Comparison of ENCODE assay signal across 1 cellular context in the genomic region with DNA sequence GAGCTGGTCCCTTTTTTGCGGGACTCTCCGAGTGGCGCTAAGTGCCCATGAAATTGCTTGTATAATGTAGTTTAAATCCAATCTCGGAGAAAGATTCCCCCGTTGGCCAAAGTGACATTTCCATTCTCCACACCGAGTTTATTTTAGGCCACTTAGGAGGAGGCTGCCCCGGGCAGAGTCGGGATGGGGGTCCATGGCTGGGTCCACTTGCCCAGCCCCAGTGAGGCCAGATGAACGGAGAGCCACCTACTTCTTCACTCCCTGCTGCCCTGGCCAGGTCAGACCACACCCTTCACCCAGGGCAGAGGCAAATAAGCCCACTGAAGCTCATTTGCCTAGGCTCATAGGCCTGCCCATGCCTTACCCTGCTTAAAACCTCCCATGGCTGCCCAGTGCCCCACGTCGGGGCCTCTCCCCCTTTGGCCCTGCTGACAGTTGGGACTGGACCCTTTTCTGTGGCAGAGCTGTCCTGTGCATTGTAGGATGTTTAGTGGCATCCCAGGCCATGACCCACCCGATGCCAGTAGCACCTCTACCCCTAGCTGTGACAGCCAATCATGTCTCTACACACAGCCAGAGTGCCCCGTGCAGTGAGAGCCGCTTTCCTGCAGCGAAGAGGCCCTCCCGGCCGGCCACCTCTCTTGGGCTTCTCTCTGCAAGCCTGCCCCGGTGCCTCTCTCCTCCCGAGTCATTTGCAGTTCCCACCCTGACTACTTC.
TF ChIP-seq lines count a peak whose summit lies in the region.

No MANE protein-coding gene starts in this region.

TF ChIP-seq in GM23338, 12 proteins besides CTCF, POLR2A, EP300 and RAD21:
- TF ChIP-seq ZNF331 (CRISPR knock-in tag; IDR thresholded peaks at IDR 0.05; ENCODE audit: low read depth) (no peak), JUNB (IDR thresholded peaks at IDR 0.05; ENCODE audit: unreplicated experiment) (no peak), POLR2AphosphoS5 (IDR thresholded peaks at IDR 0.05; ENCODE audit: low read depth) (no peak), NANOG (IDR thresholded peaks at IDR 0.05; ENCODE audit: borderline replicate concordance) (no peak), STAT1 (IDR thresholded peaks at IDR 0.05; ENCODE audit: unreplicated experiment) (no peak), EZH2phosphoT487 (IDR thresholded peaks at IDR 0.05; ENCODE audit: unreplicated experiment) (no peak), EZH2 (IDR thresholded peaks at IDR 0.05; ENCODE audit: low read depth, unreplicated experiment) (no peak), ZNF114 (CRISPR knock-in tag; IDR thresholded peaks at IDR 0.05) (no peak), CREB1 (CRISPR knock-in tag; IDR thresholded peaks at IDR 0.05; ENCODE audit: low read depth) (no peak)
- TF ChIP-seq, protein P1, sequence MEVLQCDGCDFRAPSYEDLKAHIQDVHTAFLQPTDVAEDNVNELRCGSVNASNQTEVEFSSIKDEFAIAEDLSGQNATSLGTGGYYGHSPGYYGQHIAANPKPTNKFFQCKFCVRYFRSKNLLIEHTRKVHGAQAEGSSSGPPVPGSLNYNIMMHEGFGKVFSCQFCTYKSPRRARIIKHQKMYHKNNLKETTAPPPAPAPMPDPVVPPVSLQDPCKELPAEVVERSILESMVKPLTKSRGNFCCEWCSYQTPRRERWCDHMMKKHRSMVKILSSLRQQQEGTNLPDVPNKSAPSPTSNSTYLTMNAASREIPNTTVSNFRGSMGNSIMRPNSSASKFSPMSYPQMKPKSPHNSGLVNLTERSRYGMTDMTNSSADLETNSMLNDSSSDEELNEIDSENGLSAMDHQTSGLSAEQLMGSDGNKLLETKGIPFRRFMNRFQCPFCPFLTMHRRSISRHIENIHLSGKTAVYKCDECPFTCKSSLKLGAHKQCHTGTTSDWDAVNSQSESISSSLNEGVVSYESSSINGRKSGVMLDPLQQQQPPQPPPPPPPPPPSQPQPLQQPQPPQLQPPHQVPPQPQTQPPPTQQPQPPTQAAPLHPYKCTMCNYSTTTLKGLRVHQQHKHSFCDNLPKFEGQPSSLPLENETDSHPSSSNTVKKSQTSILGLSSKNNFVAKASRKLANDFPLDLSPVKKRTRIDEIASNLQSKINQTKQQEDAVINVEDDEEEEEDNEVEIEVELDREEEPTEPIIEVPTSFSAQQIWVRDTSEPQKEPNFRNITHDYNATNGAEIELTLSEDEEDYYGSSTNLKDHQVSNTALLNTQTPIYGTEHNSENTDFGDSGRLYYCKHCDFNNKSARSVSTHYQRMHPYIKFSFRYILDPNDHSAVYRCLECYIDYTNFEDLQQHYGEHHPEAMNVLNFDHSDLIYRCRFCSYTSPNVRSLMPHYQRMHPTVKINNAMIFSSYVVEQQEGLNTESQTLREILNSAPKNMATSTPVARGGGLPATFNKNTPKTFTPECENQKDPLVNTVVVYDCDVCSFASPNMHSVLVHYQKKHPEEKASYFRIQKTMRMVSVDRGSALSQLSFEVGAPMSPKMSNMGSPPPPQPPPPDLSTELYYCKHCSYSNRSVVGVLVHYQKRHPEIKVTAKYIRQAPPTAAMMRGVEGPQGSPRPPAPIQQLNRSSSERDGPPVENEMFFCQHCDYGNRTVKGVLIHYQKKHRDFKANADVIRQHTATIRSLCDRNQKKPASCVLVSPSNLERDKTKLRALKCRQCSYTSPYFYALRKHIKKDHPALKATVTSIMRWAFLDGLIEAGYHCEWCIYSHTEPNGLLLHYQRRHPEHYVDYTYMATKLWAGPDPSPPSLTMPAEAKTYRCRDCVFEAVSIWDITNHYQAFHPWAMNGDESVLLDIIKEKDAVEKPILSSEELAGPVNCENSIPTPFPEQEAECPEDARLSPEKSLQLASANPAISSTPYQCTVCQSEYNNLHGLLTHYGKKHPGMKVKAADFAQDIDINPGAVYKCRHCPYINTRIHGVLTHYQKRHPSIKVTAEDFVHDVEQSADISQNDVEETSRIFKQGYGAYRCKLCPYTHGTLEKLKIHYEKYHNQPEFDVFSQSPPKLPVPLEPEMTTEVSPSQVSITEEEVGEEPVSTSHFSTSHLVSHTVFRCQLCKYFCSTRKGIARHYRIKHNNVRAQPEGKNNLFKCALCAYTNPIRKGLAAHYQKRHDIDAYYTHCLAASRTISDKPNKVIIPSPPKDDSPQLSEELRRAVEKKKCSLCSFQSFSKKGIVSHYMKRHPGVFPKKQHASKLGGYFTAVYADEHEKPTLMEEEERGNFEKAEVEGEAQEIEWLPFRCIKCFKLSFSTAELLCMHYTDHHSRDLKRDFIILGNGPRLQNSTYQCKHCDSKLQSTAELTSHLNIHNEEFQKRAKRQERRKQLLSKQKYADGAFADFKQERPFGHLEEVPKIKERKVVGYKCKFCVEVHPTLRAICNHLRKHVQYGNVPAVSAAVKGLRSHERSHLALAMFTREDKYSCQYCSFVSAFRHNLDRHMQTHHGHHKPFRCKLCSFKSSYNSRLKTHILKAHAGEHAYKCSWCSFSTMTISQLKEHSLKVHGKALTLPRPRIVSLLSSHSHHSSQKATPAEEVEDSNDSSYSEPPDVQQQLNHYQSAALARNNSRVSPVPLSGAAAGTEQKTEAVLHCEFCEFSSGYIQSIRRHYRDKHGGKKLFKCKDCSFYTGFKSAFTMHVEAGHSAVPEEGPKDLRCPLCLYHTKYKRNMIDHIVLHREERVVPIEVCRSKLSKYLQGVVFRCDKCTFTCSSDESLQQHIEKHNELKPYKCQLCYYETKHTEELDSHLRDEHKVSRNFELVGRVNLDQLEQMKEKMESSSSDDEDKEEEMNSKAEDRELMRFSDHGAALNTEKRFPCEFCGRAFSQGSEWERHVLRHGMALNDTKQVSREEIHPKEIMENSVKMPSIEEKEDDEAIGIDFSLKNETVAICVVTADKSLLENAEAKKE (CRISPR knock-in tag; IDR thresholded peaks at IDR 0.05), result no peak
- TF ChIP-seq, protein P2, sequence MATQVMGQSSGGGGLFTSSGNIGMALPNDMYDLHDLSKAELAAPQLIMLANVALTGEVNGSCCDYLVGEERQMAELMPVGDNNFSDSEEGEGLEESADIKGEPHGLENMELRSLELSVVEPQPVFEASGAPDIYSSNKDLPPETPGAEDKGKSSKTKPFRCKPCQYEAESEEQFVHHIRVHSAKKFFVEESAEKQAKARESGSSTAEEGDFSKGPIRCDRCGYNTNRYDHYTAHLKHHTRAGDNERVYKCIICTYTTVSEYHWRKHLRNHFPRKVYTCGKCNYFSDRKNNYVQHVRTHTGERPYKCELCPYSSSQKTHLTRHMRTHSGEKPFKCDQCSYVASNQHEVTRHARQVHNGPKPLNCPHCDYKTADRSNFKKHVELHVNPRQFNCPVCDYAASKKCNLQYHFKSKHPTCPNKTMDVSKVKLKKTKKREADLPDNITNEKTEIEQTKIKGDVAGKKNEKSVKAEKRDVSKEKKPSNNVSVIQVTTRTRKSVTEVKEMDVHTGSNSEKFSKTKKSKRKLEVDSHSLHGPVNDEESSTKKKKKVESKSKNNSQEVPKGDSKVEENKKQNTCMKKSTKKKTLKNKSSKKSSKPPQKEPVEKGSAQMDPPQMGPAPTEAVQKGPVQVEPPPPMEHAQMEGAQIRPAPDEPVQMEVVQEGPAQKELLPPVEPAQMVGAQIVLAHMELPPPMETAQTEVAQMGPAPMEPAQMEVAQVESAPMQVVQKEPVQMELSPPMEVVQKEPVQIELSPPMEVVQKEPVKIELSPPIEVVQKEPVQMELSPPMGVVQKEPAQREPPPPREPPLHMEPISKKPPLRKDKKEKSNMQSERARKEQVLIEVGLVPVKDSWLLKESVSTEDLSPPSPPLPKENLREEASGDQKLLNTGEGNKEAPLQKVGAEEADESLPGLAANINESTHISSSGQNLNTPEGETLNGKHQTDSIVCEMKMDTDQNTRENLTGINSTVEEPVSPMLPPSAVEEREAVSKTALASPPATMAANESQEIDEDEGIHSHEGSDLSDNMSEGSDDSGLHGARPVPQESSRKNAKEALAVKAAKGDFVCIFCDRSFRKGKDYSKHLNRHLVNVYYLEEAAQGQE (IDR thresholded peaks at IDR 0.05; ENCODE audit: unreplicated experiment), result no peak
- TF ChIP-seq, protein P3, sequence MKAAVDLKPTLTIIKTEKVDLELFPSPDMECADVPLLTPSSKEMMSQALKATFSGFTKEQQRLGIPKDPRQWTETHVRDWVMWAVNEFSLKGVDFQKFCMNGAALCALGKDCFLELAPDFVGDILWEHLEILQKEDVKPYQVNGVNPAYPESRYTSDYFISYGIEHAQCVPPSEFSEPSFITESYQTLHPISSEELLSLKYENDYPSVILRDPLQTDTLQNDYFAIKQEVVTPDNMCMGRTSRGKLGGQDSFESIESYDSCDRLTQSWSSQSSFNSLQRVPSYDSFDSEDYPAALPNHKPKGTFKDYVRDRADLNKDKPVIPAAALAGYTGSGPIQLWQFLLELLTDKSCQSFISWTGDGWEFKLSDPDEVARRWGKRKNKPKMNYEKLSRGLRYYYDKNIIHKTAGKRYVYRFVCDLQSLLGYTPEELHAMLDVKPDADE (IDR thresholded peaks at IDR 0.05), result no peak
